Comparison of ENCODE assay signal across 8 cellular contexts in genomic region chr1:203127672-203128611, GRCh38. TPM values are rescaled to one million over a fixed set of nuclear protein-coding genes. Genes with fewer than 3 reads are reported as not detected.
A peak's percentile ranks its signal among the peaks of the same experiment; 100 is the strongest.
DNase-seq lines count a peak whose midpoint lies in the region; ATAC-seq and TF ChIP-seq lines count a peak whose summit lies in the region.

Gene ADORA1, plus strand, starts transcription at chr1:203127726. Its CDS starts 1,116 bp downstream, at chr1:203128842.

- H3K27me3 Mint-ChIP-seq in activated naive CD8-positive, alpha-beta T cell treated with anti-CD3 and anti-CD28 coated beads for 36 hours = peaks cover 54% of the 10 kb centered on the region

- intact Hi-C loops in heart left ventricle (cut with DNase I) (loop anchor here in 9 of 10 donors (5.0 kb wide), 2 partner anchors 86 to 91 kb away; no protein-coding TSS in a partner anchor), ovary (cut with DNase I) (loop anchor here in 1 of 4 donors (5.0 kb wide), 1 partner anchor 89 kb away; no protein-coding TSS in a partner anchor)

- peak within 1 kb of the TSS; percentile 16 to 90 (median 83) for H3K27ac ChIP-seq in heart left ventricle
- H3K27ac ChIP-seq in ovary = no peak within 1 kb of the TSS

- TF ChIP-seq CTCF in heart left ventricle (IDR thresholded peaks at IDR 0.05) = peak in 3 of 12 donors; percentile 12 to 22 (median 16)
- no peak for TF ChIP-seq CTCF in ovary (IDR thresholded peaks at IDR 0.05)

- H3K9me3 Mint-ChIP-seq in activated naive CD8-positive, alpha-beta T cell treated with anti-CD3 and anti-CD28 coated beads for 36 hours = no peaks in the 10 kb centered on the region

- TF ChIP-seq EP300 in ovary (IDR thresholded peaks at IDR 0.05) = no peak

- peak within 1 kb of the TSS; percentile 42 for H3K4me3 ChIP-seq in MG63
- peak within 1 kb of the TSS; percentile 22 to 54 (median 44) for H3K4me3 ChIP-seq in heart left ventricle
- H3K4me3 ChIP-seq in ovary = peak within 1 kb of the TSS; percentile 25

- no peak within 1 kb of the TSS for H3K27ac Mint-ChIP-seq in activated naive CD8-positive, alpha-beta T cell treated with anti-CD3 and anti-CD28 coated beads for 36 hours

- no peak within 1 kb of the TSS for H3K4me3 Mint-ChIP-seq in activated naive CD8-positive, alpha-beta T cell treated with anti-CD3 and anti-CD28 coated beads for 36 hours

- H3K4me1 ChIP-seq in heart left ventricle (peaks cover 0 to 65% (median 40%) of the 10 kb centered on the region in 12 donors), ovary (ENCODE audit: insufficient read depth) (peaks cover 8% of the 10 kb centered on the region)

- no peak for TF ChIP-seq POLR2A in heart left ventricle (IDR thresholded peaks at IDR 0.05)
- TF ChIP-seq POLR2A in ovary (IDR thresholded peaks at IDR 0.05) = no peak

- no peaks in the 10 kb centered on the region for H3K36me3 Mint-ChIP-seq in activated naive CD8-positive, alpha-beta T cell treated with anti-CD3 and anti-CD28 coated beads for 36 hours

- H3K36me3 ChIP-seq in MG63 = no peaks in the 10 kb centered on the region
- H3K36me3 ChIP-seq in heart left ventricle = no peaks in the 10 kb centered on the region
- no peaks in the 10 kb centered on the region for H3K36me3 ChIP-seq in ovary

- H3K9me3 ChIP-seq in MG63 (no peaks in the 10 kb centered on the region), heart left ventricle (no peaks in the 10 kb centered on the region), ovary (no peaks in the 10 kb centered on the region)

- H3K27me3 ChIP-seq in MG63 = no peaks in the 10 kb centered on the region
- peaks cover 0 to 54% (median 0%) of the 10 kb centered on the region in 9 donors for H3K27me3 ChIP-seq in heart left ventricle
- no peaks in the 10 kb centered on the region for H3K27me3 ChIP-seq in ovary

- peak; percentile 73 to 88 (median 86) for ATAC-seq in heart left ventricle
- no peak for ATAC-seq in HG02885 (IDR thresholded peaks at IDR 0.05; ENCODE audit: poor library complexity, unreplicated experiment)
- ATAC-seq in HG02840 (IDR thresholded peaks at IDR 0.05; ENCODE audit: low FRiP score, unreplicated experiment) = no peak

- DNase-seq in DMS 273 (lab: John Stamatoyannopoulos, UW; ENCODE audit: unreplicated experiment) (peak; percentile 84), MG63 (peak; percentile 75), heart left ventricle (peak; percentile 67 to 85 (median 71)), ovary (peak; percentile 21 to 71 (median 42))
- DNase-seq in activated naive CD8-positive, alpha-beta T cell treated with anti-CD3 and anti-CD28 coated beads for 36 hours = peak; percentile 14
- DNase-seq in stimulated activated CD4-positive, alpha-beta T cell treated with anti-CD3 and anti-CD28 coated beads, Interleukin-1b, Interleukin-23, amount 100 ng/mL, for 48 hours = no peak

- 2 to 6% (median 3%) methylated on average over 18 to 57 of the region's 57 CpGs for WGBS in heart left ventricle, 4 donors
- 1 to 4% (median 2%) methylated on average over 54 to 57 of the region's 57 CpGs for WGBS in ovary, 3 donors

- H3K4me1 Mint-ChIP-seq in activated naive CD8-positive, alpha-beta T cell treated with anti-CD3 and anti-CD28 coated beads for 36 hours = peaks cover 2% of the 10 kb centered on the region

RNA-seq across cellular contexts. Expression of gene ADORA1, which starts in this region (rescaled TPM):
- 0.94 and 1.5 TPM in 2 replicates for total RNA-seq in MG63 (2014; rRNA removed; shearing (Covaris generic); ENCODE audit: low replicate concordance)
- total RNA-seq in activated naive CD8-positive, alpha-beta T cell treated with anti-CD3 and anti-CD28 coated beads for 36 hours = not detected
- total RNA-seq in heart left ventricle = 10 to 100 TPM in 3 of 9 donors, 1 to 10 TPM in 5, under 1 TPM in 1; 0.81 to 16.2 (median 9.5) TPM
- polyA plus RNA-seq in heart left ventricle = 10 to 100 TPM in 1 of 2 donors, 1 to 10 TPM in 1; 2.6 to 17.8 TPM
- total RNA-seq in ovary = 1 to 10 TPM in 1 of 7 donors, under 1 TPM in 6; 0.15 to 1.3 (median 0.70) TPM
- under 1 TPM; 0.17 to 0.27 TPM for polyA plus RNA-seq in ovary

Comparison
In these comparisons a context has a peak if more than half of its experiments do, and no peak if none do; other contexts are left out.
1. Peak in DNase-seq in activated naive CD8-positive, alpha-beta T cell treated with anti-CD3 and anti-CD28 coated beads for 36 hours; RNA of the gene not detected or under 1 TPM.
2. ATAC-seq: peak in heart left ventricle (4 of 4); none in HG02885 (single experiment) and HG02840 (single experiment).
3. H3K27ac ChIP-seq: peak in heart left ventricle (12 of 12); none in ovary (0 of 2).
4. Peak in every context shown above with its lines, with median percentiles within 50 percentile points of each other: H3K4me3 ChIP-seq.